Comparison of ENCODE assay signal across 20 cellular contexts in genomic region chr3:77898621-77899020, GRCh38.
"Had no signal": no experiment of that assay in that cellular context is flagged by ENCODE, and none has a peak within 500 bp of the region (broad histone marks: within the 10 kb centered on the region; RNA-seq: fewer than 3 reads in every experiment).

No MANE protein-coding gene starts in this region.

- H3K36me3 ChIP-seq: MG63 had no signal

- H3K4me2 ChIP-seq: SK-N-SH had no signal

- H3K9me2 ChIP-seq: SK-N-SH had no signal

- H3K9me3 ChIP-seq: MG63, SK-N-SH had no signal

- H3K9ac ChIP-seq: SK-N-SH had no signal

- DNase-seq: KBM-7, MG63, NCI-H1092, NCI-H1105 treated with DMSO at 0.1 percent for 48 hours, NCI-H1417 treated with DMSO at 0.1 percent for 48 hours, NCI-H146, NCI-H1694 treated with DMSO at 0.1 percent for 48 hours, NCI-H1930, NCI-H2081 treated with DMSO at 0.1 percent for 48 hours, NCI-H2171, NCI-H226, NCI-H446, NCI-H510A, NCI-H524 treated with DMSO at 0.1 percent for 48 hours, NCI-H69, NCI-H774, SHP77, SK-N-SH had no signal

- ATAC-seq: Panc1 had no signal

- H3K4me3 ChIP-seq: MG63 had no signal

- H3K27me3 ChIP-seq: MG63 had no signal

- H3K27ac ChIP-seq: RWPE1 had no signal
